Comparison of ENCODE assay signal across 18 cellular contexts in genomic region chr5:123449424-123449823, GRCh38. TPM values are rescaled to one million over a fixed set of nuclear protein-coding genes. Genes with fewer than 3 reads are reported as not detected.
DNase-seq lines count a peak whose midpoint lies in the region; ATAC-seq and TF ChIP-seq lines count a peak whose summit lies in the region.
"Had no signal": no experiment of that assay in that cellular context is flagged by ENCODE, and none has a peak within 500 bp of the region (broad histone marks: within the 10 kb centered on the region; RNA-seq: fewer than 3 reads in every experiment).

No MANE protein-coding gene starts in this region.

- no peak for TF ChIP-seq POLR2A in breast epithelium (IDR thresholded peaks at IDR 0.05)

- intact Hi-C loops in MCF 10A (cut with micrococcal nuclease): no loop called here
- intact Hi-C loops in breast epithelium (cut with DNase I; ENCODE audit: low total_unique reads): no loop called here
- intact Hi-C loops in left colon (cut with DNase I, micrococcal nuclease): no loop called here

- no peaks in the 10 kb centered on the region for H3K36me3 Mint-ChIP-seq in MCF 10A (ENCODE audit: insufficient read depth, unreplicated experiment)
- H3K36me3 Mint-ChIP-seq in activated T-helper 17 cell treated with anti-CD3 and anti-CD28 coated beads, Interleukin-2, amount 50 U/mL, for 72 hours (ENCODE audit: low read depth): no peaks in the 10 kb centered on the region
- no peaks in the 10 kb centered on the region for H3K36me3 Mint-ChIP-seq in T-helper 17 cell (ENCODE audit: low read depth)
- H3K36me3 Mint-ChIP-seq: CD14-positive monocyte had no signal

- TF ChIP-seq CTCF in MCF 10A (IDR thresholded peaks at IDR 0.05; ENCODE audit: unreplicated experiment) (no peak), breast epithelium (IDR thresholded peaks at IDR 0.05) (no peak)

- H3K4me1 Mint-ChIP-seq in MCF 10A (ENCODE audit: insufficient read depth, unreplicated experiment) (peaks cover 20% of the 10 kb centered on the region), T-helper 17 cell (no peaks in the 10 kb centered on the region)
- peaks cover 16% of the 10 kb centered on the region for H3K4me1 Mint-ChIP-seq in activated T-helper 17 cell treated with anti-CD3 and anti-CD28 coated beads, Interleukin-2, amount 50 U/mL, for 72 hours

- POLR2A ChIA-PET in MCF 10A (lab: Yijun Ruan, JAX): interaction anchor here (0.6 to 4.1 kb wide), 8 partner anchors 13 to 94 kb away, joined by 3 to 29 read pairs (median 4); partner anchors contain the start of genes CEP120 and CSNK1G3

- H3K36me3 ChIP-seq in breast epithelium: no peaks in the 10 kb centered on the region
- H3K36me3 ChIP-seq: SJSA1 had no signal

- BruUV-seq in MCF 10A (replicated peaks; lab: Mats Ljungman, UMichigan): no TSS peak

- H3K27ac ChIP-seq in breast epithelium: no peak overlapping the region
- H3K27ac ChIP-seq: SJSA1 had no signal

- no peak for ATAC-seq in activated T-helper 17 cell treated with anti-CD3 and anti-CD28 coated beads, Interleukin-2, amount 50 U/mL, for 72 hours (replicated peaks)
- peak; percentile 25 for ATAC-seq in left colon
- ATAC-seq in GM21447 (IDR thresholded peaks at IDR 0.05; ENCODE audit: unreplicated experiment): no peak
- ATAC-seq in T-helper 17 cell: no peak

- no peak overlapping the region for H3K4me3 ChIP-seq in breast epithelium
- H3K4me3 ChIP-seq: SJSA1 had no signal

- no peaks in the 10 kb centered on the region for H3K4me1 ChIP-seq in breast epithelium
- H3K4me1 ChIP-seq: SJSA1 had no signal

- no peaks in the 10 kb centered on the region for H3K27me3 ChIP-seq in breast epithelium
- H3K27me3 ChIP-seq: SJSA1 had no signal

- CTCF ChIA-PET in MCF 10A (lab: Yijun Ruan, JAX): interaction anchor here (3.8 kb wide), 1 partner anchor 26 kb away, joined by 16 read pairs; the partner anchor contains the start of gene CEP120

- no peak for DNase-seq in MCF 10A (ENCODE audit: unreplicated experiment)
- DNase-seq in breast epithelium (ENCODE audit: low spot score in 2 of 2): no peak
- DNase-seq in left colon: no peak
- DNase-seq in mucosa of gallbladder (ENCODE audit: low spot score): no peak
- DNase-seq in T-helper 17 cell: no peak
- DNase-seq: ACHN, AML-193, DMS153, H9, NCI-H1417 treated with DMSO at 0.1 percent for 48 hours, NCI-H2081 treated with DMSO at 0.1 percent for 48 hours, NCI-H226, NCI-H774 had no signal

- no peaks in the 10 kb centered on the region for H3K9me3 Mint-ChIP-seq in MCF 10A (ENCODE audit: unreplicated experiment)
- no peaks in the 10 kb centered on the region for H3K9me3 Mint-ChIP-seq in activated T-helper 17 cell treated with anti-CD3 and anti-CD28 coated beads, Interleukin-2, amount 50 U/mL, for 72 hours
- H3K9me3 Mint-ChIP-seq: H9, IgD-negative memory B cell had no signal

- H3K9me3 ChIP-seq in breast epithelium (no peaks in the 10 kb centered on the region), T-helper 17 cell (ENCODE audit: control insufficient read depth, low read length, poor library complexity, severe bottlenecking) (no peaks in the 10 kb centered on the region)
- H3K9me3 ChIP-seq: SJSA1 had no signal

- H3K27ac Mint-ChIP-seq in MCF 10A (ENCODE audit: low read depth, unreplicated experiment) (peak overlapping the region; percentile 57), T-helper 17 cell (no peak overlapping the region)
- peak overlapping the region; percentile 81 for H3K27ac Mint-ChIP-seq in activated T-helper 17 cell treated with anti-CD3 and anti-CD28 coated beads, Interleukin-2, amount 50 U/mL, for 72 hours
- H3K27ac Mint-ChIP-seq: H9, IgD-negative memory B cell had no signal

- H3K27me3 Mint-ChIP-seq in MCF 10A (ENCODE audit: insufficient read depth, unreplicated experiment): no peaks in the 10 kb centered on the region
- peaks cover 13% of the 10 kb centered on the region for H3K27me3 Mint-ChIP-seq in activated T-helper 17 cell treated with anti-CD3 and anti-CD28 coated beads, Interleukin-2, amount 50 U/mL, for 72 hours
- H3K27me3 Mint-ChIP-seq in T-helper 17 cell: peaks cover 18% of the 10 kb centered on the region
- H3K27me3 Mint-ChIP-seq: IgD-negative memory B cell had no signal

- no peak overlapping the region for H3K4me3 Mint-ChIP-seq in MCF 10A (ENCODE audit: unreplicated experiment)
- H3K4me3 Mint-ChIP-seq in activated T-helper 17 cell treated with anti-CD3 and anti-CD28 coated beads, Interleukin-2, amount 50 U/mL, for 72 hours: peak overlapping the region; percentile 38
- no peak overlapping the region for H3K4me3 Mint-ChIP-seq in T-helper 17 cell
- H3K4me3 Mint-ChIP-seq: CD14-positive monocyte, H9, IgD-negative memory B cell had no signal

RNA-seq across cellular contexts. Expression of gene CEP120, which starts 26.2 kb away (rescaled TPM):
- total RNA-seq in MCF 10A (2022): 49.8 and 54.5 TPM in 2 replicates
- total RNA-seq in breast epithelium: 10 to 100 TPM; 18.7 to 30.7 (median 23.3) TPM
- total RNA-seq in activated T-helper 17 cell treated with anti-CD3 and anti-CD28 coated beads, Interleukin-2, amount 50 U/mL, for 72 hours: 10 to 100 TPM; 20.3 to 34.5 TPM
- 1 to 10 TPM; 8.8 to 9.2 TPM for total RNA-seq in left colon
- total RNA-seq in mucosa of gallbladder: 19.5 TPM
- 10 to 100 TPM; 58.6 to 60.5 TPM for total RNA-seq in T-helper 17 cell
